In genomic region chr4:89301902-89302301, GRCh38 we compare ENCODE assay signal across 17 cellular contexts. TPM values are rescaled to one million over a fixed set of nuclear protein-coding genes. Genes with fewer than 3 reads are reported as not detected.
DNase-seq lines count a peak whose midpoint lies in the region; ATAC-seq and TF ChIP-seq lines count a peak whose summit lies in the region.
"Had no signal": no experiment of that assay in that cellular context is flagged by ENCODE, and none has a peak within 500 bp of the region (broad histone marks: within the 10 kb centered on the region; RNA-seq: fewer than 3 reads in every experiment).

No MANE protein-coding gene starts in this region.

- peaks cover 1% of the 10 kb centered on the region for H3K9me3 Mint-ChIP-seq in activated CD4-positive, alpha-beta T cell treated with anti-CD3 and anti-CD28 coated beads, Interleukin-2, amount 10 ng/mL, durations not matched to agents 7 days and 5 days
- H3K9me3 Mint-ChIP-seq in CD4-positive, alpha-beta T cell: no peaks in the 10 kb centered on the region
- H3K9me3 Mint-ChIP-seq in activated CD4-positive, alpha-beta memory T cell treated with anti-CD3 and anti-CD28 coated beads for 36 hours: no peaks in the 10 kb centered on the region
- no peaks in the 10 kb centered on the region for H3K9me3 Mint-ChIP-seq in immature natural killer cell
- H3K9me3 Mint-ChIP-seq: CD14-positive monocyte, endodermal cell had no signal

- H3K27me3 Mint-ChIP-seq in activated CD4-positive, alpha-beta T cell treated with anti-CD3 and anti-CD28 coated beads, Interleukin-2, amount 10 ng/mL, durations not matched to agents 7 days and 5 days: no peaks in the 10 kb centered on the region
- no peaks in the 10 kb centered on the region for H3K27me3 Mint-ChIP-seq in CD4-positive, alpha-beta T cell
- no peaks in the 10 kb centered on the region for H3K27me3 Mint-ChIP-seq in activated CD4-positive, alpha-beta memory T cell treated with anti-CD3 and anti-CD28 coated beads for 36 hours
- peaks cover 0 to 3% (median 0%) of the 10 kb centered on the region in 3 donors for H3K27me3 Mint-ChIP-seq in immature natural killer cell (ENCODE audit: low read depth in 3 of 3)

- H3K9me3 ChIP-seq in CD4-positive, alpha-beta T cell (ENCODE audit: control insufficient read depth, low read length): no peaks in the 10 kb centered on the region

- CTCF ChIA-PET in activated CD4-positive, alpha-beta T cell treated with anti-CD3 and anti-CD28 coated beads, Interleukin-2, amount 10 ng/mL, durations not matched to agents 7 days and 5 days (lab: Charles Lee): interaction anchor here (0.5 to 2.6 kb wide), 3 partner anchors 9 to 78 kb away, joined by 3 to 7 read pairs (median 4); no protein-coding TSS in a partner anchor
- CTCF ChIA-PET in CD4-positive, alpha-beta T cell (lab: Charles Lee): interaction anchor here (0.8 to 4.6 kb wide), 5 partner anchors 16 to 134 kb away, joined by 3 to 29 read pairs (median 4); no protein-coding TSS in a partner anchor
- CTCF ChIA-PET in activated CD4-positive, alpha-beta memory T cell treated with anti-CD3 and anti-CD28 coated beads for 36 hours (lab: Charles Lee): interaction anchor here (1.6 to 6.4 kb wide), 4 partner anchors 9 to 76 kb away, joined by 7 to 60 read pairs (median 22); no protein-coding TSS in a partner anchor

- H3K27me3 ChIP-seq in CD4-positive, alpha-beta T cell (ENCODE audit: control insufficient read depth, insufficient read depth, low read length): no peaks in the 10 kb centered on the region
- H3K27me3 ChIP-seq: hepatocyte had no signal

- peaks cover 73% of the 10 kb centered on the region for H3K4me1 Mint-ChIP-seq in activated CD4-positive, alpha-beta T cell treated with anti-CD3 and anti-CD28 coated beads, Interleukin-2, amount 10 ng/mL, durations not matched to agents 7 days and 5 days
- peaks cover 91% of the 10 kb centered on the region for H3K4me1 Mint-ChIP-seq in CD4-positive, alpha-beta T cell (ENCODE audit: low read depth)
- peaks cover 70% of the 10 kb centered on the region for H3K4me1 Mint-ChIP-seq in activated CD4-positive, alpha-beta memory T cell treated with anti-CD3 and anti-CD28 coated beads for 36 hours (ENCODE audit: low read depth)
- peaks cover 44 to 88% of the 10 kb centered on the region in 2 donors for H3K4me1 Mint-ChIP-seq in immature natural killer cell

- POLR2A ChIA-PET in activated CD4-positive, alpha-beta T cell treated with anti-CD3 and anti-CD28 coated beads, Interleukin-2, amount 10 ng/mL, durations not matched to agents 7 days and 5 days (lab: Charles Lee): no interaction called here
- POLR2A ChIA-PET in CD4-positive, alpha-beta T cell (lab: Charles Lee): interaction anchor here (0.8 to 1.9 kb wide), 3 partner anchors 8 to 18 kb away, joined by 4 to 12 read pairs (median 5); no protein-coding TSS in a partner anchor
- POLR2A ChIA-PET in activated CD4-positive, alpha-beta memory T cell treated with anti-CD3 and anti-CD28 coated beads for 36 hours (lab: Charles Lee): interaction anchor here (2.0 to 7.7 kb wide), 3 partner anchors 7 to 16 kb away, joined by 9 to 139 read pairs (median 14); no protein-coding TSS in a partner anchor

- no peak for DNase-seq in activated CD4-positive, alpha-beta T cell treated with anti-CD3 and anti-CD28 coated beads, Interleukin-2, amount 10 ng/mL, durations not matched to agents 7 days and 5 days
- DNase-seq in activated CD4-positive, alpha-beta T cell treated with anti-CD3 and anti-CD28 coated beads, Interleukin-2, amount 50 U/mL, for 48 hours: no peak
- DNase-seq in CD4-positive, alpha-beta T cell: no peak
- DNase-seq in activated CD4-positive, alpha-beta memory T cell treated with anti-CD3 and anti-CD28 coated beads for 36 hours: no peak
- DNase-seq in immature natural killer cell (no peak), cerebellar nuclear complex (lab: John Stamatoyannopoulos, UW) (no peak), anterior cingulate cortex (lab: John Stamatoyannopoulos, UW) (no peak)
- DNase-seq: endodermal cell, KBM-7, mesendoderm, NCI-H1105, NCI-H2171, NCI-H774 had no signal

- H3K27ac Mint-ChIP-seq in activated CD4-positive, alpha-beta T cell treated with anti-CD3 and anti-CD28 coated beads, Interleukin-2, amount 10 ng/mL, durations not matched to agents 7 days and 5 days: peak overlapping the region; percentile 93
- peak overlapping the region; percentile 92 for H3K27ac Mint-ChIP-seq in CD4-positive, alpha-beta T cell
- H3K27ac Mint-ChIP-seq in activated CD4-positive, alpha-beta memory T cell treated with anti-CD3 and anti-CD28 coated beads for 36 hours: peak overlapping the region; percentile 97
- peak overlapping the region; percentile 84 to 99 (median 95) for H3K27ac Mint-ChIP-seq in immature natural killer cell
- H3K27ac Mint-ChIP-seq: endodermal cell had no signal

- H3K36me3 Mint-ChIP-seq in activated CD4-positive, alpha-beta T cell treated with anti-CD3 and anti-CD28 coated beads, Interleukin-2, amount 10 ng/mL, durations not matched to agents 7 days and 5 days (ENCODE audit: low read depth): peaks cover 56% of the 10 kb centered on the region
- H3K36me3 Mint-ChIP-seq in CD4-positive, alpha-beta T cell (ENCODE audit: low read depth): peaks cover 18% of the 10 kb centered on the region
- peaks cover 9% of the 10 kb centered on the region for H3K36me3 Mint-ChIP-seq in activated CD4-positive, alpha-beta memory T cell treated with anti-CD3 and anti-CD28 coated beads for 36 hours
- peaks cover 0 to 3% (median 3%) of the 10 kb centered on the region in 3 donors for H3K36me3 Mint-ChIP-seq in immature natural killer cell

- H3K27ac ChIP-seq in CD4-positive, alpha-beta T cell (ENCODE audit: low read depth, low read length): peak overlapping the region; percentile 32
- H3K27ac ChIP-seq: hepatocyte had no signal

- intact Hi-C loops in CD4-positive, alpha-beta T cell (cut with DNase I, micrococcal nuclease): loop anchor here in 1 of 2 experiments (10.0 kb wide), 1 partner anchor 187 kb away; the partner anchor contains the start of gene TIGD2
- intact Hi-C loops in activated CD4-positive, alpha-beta memory T cell treated with anti-CD3 and anti-CD28 coated beads for 36 hours (cut with micrococcal nuclease): loop anchor here (5.0 to 10.0 kb wide), 3 partner anchors 65 to 777 kb away; partner anchors contain the start of gene PYURF

- no peak for TF ChIP-seq CTCF in CD4-positive, alpha-beta T cell (IDR thresholded peaks at IDR 0.05)

- peak overlapping the region; percentile 62 for H3K4me3 Mint-ChIP-seq in activated CD4-positive, alpha-beta T cell treated with anti-CD3 and anti-CD28 coated beads, Interleukin-2, amount 10 ng/mL, durations not matched to agents 7 days and 5 days
- H3K4me3 Mint-ChIP-seq in CD4-positive, alpha-beta T cell: peak overlapping the region; percentile 71
- H3K4me3 Mint-ChIP-seq in activated CD4-positive, alpha-beta memory T cell treated with anti-CD3 and anti-CD28 coated beads for 36 hours: peak overlapping the region; percentile 74
- H3K4me3 Mint-ChIP-seq in immature natural killer cell: peak overlapping the region in 1 of 5 donors; percentile 44
- H3K4me3 Mint-ChIP-seq: CD14-positive monocyte, endodermal cell had no signal

- no peak for ATAC-seq in CD4-positive, alpha-beta T cell (ENCODE audit: poor library complexity)
- no peak for ATAC-seq in GM18867 (IDR thresholded peaks at IDR 0.05; ENCODE audit: unreplicated experiment)

RNA-seq across cellular contexts. Expression of gene GPRIN3, which starts 5.7 kb away (rescaled TPM):
- total RNA-seq in activated CD4-positive, alpha-beta T cell treated with anti-CD3 and anti-CD28 coated beads, Interleukin-2, amount 10 ng/mL, durations not matched to agents 7 days and 5 days: 10 to 100 TPM; 51.1 to 57.4 TPM
- total RNA-seq in CD4-positive, alpha-beta T cell: 10 to 100 TPM; 46.4 TPM
- total RNA-seq in activated CD4-positive, alpha-beta memory T cell treated with anti-CD3 and anti-CD28 coated beads for 36 hours: 10 to 100 TPM; 20.0 to 22.7 TPM
- polyA plus RNA-seq in immature natural killer cell: 10 to 100 TPM in 1 of 3 donors, 1 to 10 TPM in 2; 5.5 to 15.9 (median 7.3) TPM
- total RNA-seq: A673 had no signal
